1 cellular context compared by ENCODE assay signal in genomic region chr15:74799255-74799842, GRCh38.
TF ChIP-seq lines count a peak whose summit lies in the region.

No MANE protein-coding gene starts in this region.

TF ChIP-seq in GM12878, 131 proteins besides CTCF, POLR2A, EP300 and RAD21:
- TF ChIP-seq SMC3 (IDR thresholded peaks at IDR 0.05; ENCODE audit: borderline replicate concordance, low read length) (peak; percentile 37; the same call in 1 of the 2 replicates), MAX (IDR thresholded peaks at IDR 0.05; ENCODE audit: low read depth, low read length) (peak; percentile 48; the same call in 1 of the 2 replicates), SRF (IDR thresholded peaks at IDR 0.05; ENCODE audit: low read depth in 2 of 2, low read length in 2 of 2) (no peak), POLR2AphosphoS5 (IDR thresholded peaks at IDR 0.05; ENCODE audit: low read length) (no peak), NR2F1 (conservative IDR thresholded peaks at IDR 0.05) (peak; percentile 10; the same call in 1 of the 2 replicates), RAD51 (IDR thresholded peaks at IDR 0.05) (no peak), IRF4 (IDR thresholded peaks at IDR 0.05; ENCODE audit: low read depth, low read length) (0 out of 2 replicates have a peak, but pooled peaks have one; percentile 10), NR2C2 (IDR thresholded peaks at IDR 0.05; ENCODE audit: borderline replicate concordance, control insufficient read depth, insufficient read length, low read depth) (peak; percentile 37), NR2C1 (IDR thresholded peaks at IDR 0.05) (peak; percentile 38; the same call in 1 of the 2 replicates), ZNF687 (IDR thresholded peaks at IDR 0.05) (peak; percentile 52)
TF ChIP-seq in GM12878: peak in this region for 7.
